In the genomic region with DNA sequence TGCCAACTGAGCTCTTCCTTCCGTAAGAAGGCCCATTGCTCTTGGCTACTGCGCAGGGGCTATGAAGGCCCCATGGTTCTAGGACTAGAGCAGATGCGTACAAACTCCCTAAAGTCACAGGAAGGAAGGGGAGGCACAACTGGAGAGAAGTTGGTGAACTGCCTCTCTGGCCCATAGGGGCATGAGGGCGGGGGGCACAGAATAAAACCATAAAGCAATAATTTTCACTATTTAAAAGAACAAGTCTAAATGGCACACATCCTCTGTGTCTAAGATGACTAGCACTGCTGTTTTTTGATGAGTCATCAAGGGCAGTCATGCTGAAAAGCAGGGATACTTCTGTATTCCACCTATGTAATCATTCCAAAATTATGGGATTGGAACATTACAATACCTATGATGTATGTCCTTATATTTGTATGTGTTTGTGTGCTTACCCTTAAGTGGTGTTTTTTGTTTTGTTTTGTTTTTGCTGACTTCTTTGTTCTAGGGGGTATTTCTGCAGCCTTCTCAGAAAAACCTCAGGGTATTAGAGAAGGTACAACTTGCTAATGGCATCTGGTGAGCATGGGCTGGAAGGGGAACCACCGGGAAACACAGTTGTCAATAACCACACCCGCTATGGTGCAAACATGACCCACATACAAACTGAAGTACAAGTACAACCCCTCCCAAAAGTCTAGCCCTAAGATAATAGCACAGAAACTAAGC, we compare ENCODE assay signal across 8 cellular contexts. TPM values are rescaled to one million over a fixed set of nuclear protein-coding genes. Genes with fewer than 3 reads are reported as not detected.
DNase-seq lines count a peak whose midpoint lies in the region; ATAC-seq lines count a peak whose summit lies in the region.

No MANE protein-coding gene starts in this region.

- no peaks in the 10 kb centered on the region for H3K27me3 Mint-ChIP-seq in naive B cell

- no peaks in the 10 kb centered on the region for H3K36me3 Mint-ChIP-seq in naive B cell

- H3K9me3 ChIP-seq in SK-N-MC (ENCODE audit: low read depth, low read length), result no peaks in the 10 kb centered on the region

- H3K4me3 ChIP-seq in SK-N-MC, result no peak overlapping the region

- no peak overlapping the region for H3K9ac ChIP-seq in SK-N-MC (ENCODE audit: insufficient read length)

- DNase-seq in stimulated activated CD8-positive, alpha-beta memory T cell treated with anti-CD3 and anti-CD28 coated beads, Interleukin-7, amount 100 ng/mL, for 1 hour (ENCODE audit: low read depth in 2 of 2), result peak; percentile 6 to 26
- no peak for DNase-seq in stimulated activated CD8-positive, alpha-beta memory T cell treated with anti-CD3 and anti-CD28 coated beads, Interleukin-4, amount 100 ng/mL, for 48 hours
- DNase-seq in SK-N-MC (ENCODE audit: low read depth, low spot score) (no peak), naive B cell (no peak), NCI-H82 treated with DMSO at 0.1 percent for 48 hours (lab: John Stamatoyannopoulos, UW; ENCODE audit: unreplicated experiment) (no peak)
- peak; percentile 59 for DNase-seq in central memory CD4-positive, alpha-beta T cell

- H3K27ac ChIP-seq in SK-N-MC, result peak overlapping the region; percentile 52; the same call in 1 of the 2 replicates

- peaks cover 34 to 58% (median 39%) of the 10 kb centered on the region in 3 donors for H3K4me1 Mint-ChIP-seq in naive B cell

- ATAC-seq in HG03097 (IDR thresholded peaks at IDR 0.05; ENCODE audit: low FRiP score, unreplicated experiment), result peak; percentile 35
- peak; percentile 65 to 81 for ATAC-seq in naive B cell (ENCODE audit: low read depth in 2 of 2)
- ATAC-seq in GM21529 (IDR thresholded peaks at IDR 0.05; ENCODE audit: unreplicated experiment), result no peak

- H3K36me3 ChIP-seq in SK-N-MC (ENCODE audit: insufficient read depth, low read length), result no peaks in the 10 kb centered on the region; the same call in 1 of the 2 replicates

- no peaks in the 10 kb centered on the region for H3K9me3 Mint-ChIP-seq in naive B cell

- peak overlapping the region in 1 of 8 donors; percentile 8 for H3K4me3 Mint-ChIP-seq in naive B cell

- peak overlapping the region in 5 of 6 donors; percentile 4 to 90 (median 23) for H3K27ac Mint-ChIP-seq in naive B cell

RNA-seq across cellular contexts. Expression of a gene that starts 36.9 kb away (rescaled TPM):
- polyA plus RNA-seq in naive B cell (ENCODE audit: low read depth in 6 of 6), result under 1 TPM in 5 of 6 donors, not detected in 1; 0.60 to 0.87 (median 0.71) TPM

Comparison
In these comparisons a context has a peak if more than half of its experiments do, and no peak if none do; other contexts are left out.
1. DNase-seq: peak in stimulated activated CD8-positive, alpha-beta memory T cell treated with anti-CD3 and anti-CD28 coated beads, Interleukin-7, amount 100 ng/mL, for 1 hour (2 of 2) and central memory CD4-positive, alpha-beta T cell (single experiment); none in stimulated activated CD8-positive, alpha-beta memory T cell treated with anti-CD3 and anti-CD28 coated beads, Interleukin-4, amount 100 ng/mL, for 48 hours (single experiment), SK-N-MC (single experiment), naive B cell (single experiment) and NCI-H82 treated with DMSO at 0.1 percent for 48 hours (single experiment).